ENCODE assay signal across 19 cellular contexts in genomic region chr14:90678846-90679362, GRCh38.
"Had no signal": no experiment of that assay in that cellular context is flagged by ENCODE, and none has a peak within 500 bp of the region (broad histone marks: within the 10 kb centered on the region; RNA-seq: fewer than 3 reads in every experiment).

No MANE protein-coding gene starts in this region.

- H3K27ac Mint-ChIP-seq: activated CD4-positive, alpha-beta memory T cell treated with anti-CD3 and anti-CD28 coated beads, Interleukin-2, amount 10 ng/mL, durations not matched to agents 7 days and 5 days; endodermal cell; progenitor cell of endocrine pancreas had no signal

- H3K4me3 ChIP-seq: ascending aorta, cardiac muscle cell, dorsolateral prefrontal cortex, esophagus muscularis mucosa, right atrium auricular region, SJSA1 had no signal

- ATAC-seq: activated CD4-positive, CD25-positive, alpha-beta regulatory T cell treated with anti-CD3 and anti-CD28 coated beads, Interleukin-2, amount 50 U/mL, for 24 hours; activated T-helper 17 cell treated with anti-CD3 and anti-CD28 coated beads, Interleukin-2, amount 50 U/mL, for 72 hours; left ventricle myocardium superior had no signal

- H3K36me3 ChIP-seq: ascending aorta, right atrium auricular region, SJSA1 had no signal

- H3K9me3 ChIP-seq: ascending aorta, esophagus muscularis mucosa, right atrium auricular region, SJSA1 had no signal

- H3K9me3 Mint-ChIP-seq: activated CD4-positive, alpha-beta memory T cell treated with anti-CD3 and anti-CD28 coated beads, Interleukin-2, amount 10 ng/mL, durations not matched to agents 7 days and 5 days; activated T-helper 17 cell treated with anti-CD3 and anti-CD28 coated beads, Interleukin-2, amount 50 U/mL, for 72 hours; endodermal cell; nephron had no signal

- H3K27ac ChIP-seq: ascending aorta, cardiac muscle cell, right atrium auricular region had no signal

- DNase-seq: activated CD4-positive, alpha-beta memory T cell treated with anti-CD3 and anti-CD28 coated beads, Interleukin-2, amount 10 ng/mL, durations not matched to agents 7 days and 5 days; activated CD8-positive, alpha-beta memory T cell treated with anti-CD3 and anti-CD28 coated beads, Interleukin-2, amount 50 U/mL, for 4 hours; dorsolateral prefrontal cortex; endodermal cell; hippocampal formation; left ventricle myocardium superior; occipital lobe; stimulated activated CD4-positive, alpha-beta T cell treated with anti-CD3 and anti-CD28 coated beads, Interleukin-4, amount 100 ng/mL, for 24 hours; stimulated activated naive CD4-positive, alpha-beta T cell; trophoblast cell had no signal

- H3K4me1 Mint-ChIP-seq: endodermal cell had no signal

- H3K4me3 Mint-ChIP-seq: activated CD4-positive, alpha-beta memory T cell treated with anti-CD3 and anti-CD28 coated beads, Interleukin-2, amount 10 ng/mL, durations not matched to agents 7 days and 5 days; endodermal cell; nephron had no signal

- H3K27me3 ChIP-seq: ascending aorta, cardiac muscle cell, dorsolateral prefrontal cortex, esophagus muscularis mucosa, right atrium auricular region, SJSA1 had no signal

- H3K27me3 Mint-ChIP-seq: activated CD4-positive, alpha-beta memory T cell treated with anti-CD3 and anti-CD28 coated beads, Interleukin-2, amount 10 ng/mL, durations not matched to agents 7 days and 5 days; activated T-helper 17 cell treated with anti-CD3 and anti-CD28 coated beads, Interleukin-2, amount 50 U/mL, for 72 hours; progenitor cell of endocrine pancreas had no signal
